16 cellular contexts compared by ENCODE assay signal in the genomic region with DNA sequence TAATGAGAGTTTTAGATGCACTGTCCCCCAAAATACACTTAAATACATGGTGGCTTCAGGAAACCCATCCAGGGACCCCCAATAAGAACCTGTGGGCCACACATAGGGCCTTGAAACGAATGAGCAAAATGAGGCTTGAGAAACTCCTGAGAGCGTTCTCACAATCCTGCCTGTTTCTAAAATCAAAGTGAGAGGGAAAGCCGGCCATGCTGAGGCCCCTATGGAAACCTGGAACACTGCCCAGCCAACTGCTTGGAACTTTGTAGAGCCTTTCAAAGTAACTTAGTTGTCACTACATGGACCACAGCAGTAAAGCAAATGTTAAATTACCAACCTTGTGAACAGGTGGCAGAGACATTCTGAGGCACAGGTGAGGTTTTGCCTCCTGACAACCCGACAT.
"Had no signal": no experiment of that assay in that cellular context is flagged by ENCODE, and none has a peak within 500 bp of the region (broad histone marks: within the 10 kb centered on the region; RNA-seq: fewer than 3 reads in every experiment).

No MANE protein-coding gene starts in this region.

- H3K9me3 Mint-ChIP-seq: dendritic cell treated with granulocyte-macrophage colony-stimulating factor and Interleukin-4, amounts not matched to agents 40 ng/mL and 50 ng/mL, for 4 days; neural progenitor cell; stimulated activated naive B cell treated with anti-CD40 and anti-IgM and Interleukin-4, amounts not matched to agents 10 μg/mL and 1 μg/mL and 100 μg/mL, for 72 hours had no signal

- H2AFZ ChIP-seq: neural progenitor cell had no signal

- H3K27ac Mint-ChIP-seq: activated naive CD8-positive, alpha-beta T cell; neural progenitor cell; stimulated activated naive B cell treated with anti-CD40 and anti-IgM and Interleukin-4, amounts not matched to agents 10 μg/mL and 1 μg/mL and 100 μg/mL, for 72 hours had no signal

- H3K4me3 Mint-ChIP-seq: activated naive CD8-positive, alpha-beta T cell; dendritic cell treated with granulocyte-macrophage colony-stimulating factor and Interleukin-4, amounts not matched to agents 40 ng/mL and 50 ng/mL, for 4 days; neural progenitor cell; stimulated activated naive B cell treated with anti-CD40 and anti-IgM and Interleukin-4, amounts not matched to agents 10 μg/mL and 1 μg/mL and 100 μg/mL, for 72 hours had no signal

- DNase-seq: activated CD4-positive, alpha-beta T cell treated with anti-CD3 and anti-CD28 coated beads, Interleukin-2, amount 50 U/mL, for 4 hours; activated effector memory CD4-positive, alpha-beta T cell treated with anti-CD3 and anti-CD28 coated beads, Interleukin-2, amount 50 U/mL, for 16 hours; activated T-cell treated with anti-CD3 and anti-CD28 coated beads, Interleukin-2, amount 50 U/mL, for 1 hour; glutamatergic neuron; mesendoderm; right lobe of liver; stimulated activated CD4-positive, alpha-beta T cell treated with anti-CD3 and anti-CD28 coated beads, Interleukin-2, amount 100 ng/mL, for 24 hours; stimulated activated naive B cell treated with anti-CD40 and anti-IgM and Interleukin-4, amounts not matched to agents 10 μg/mL and 1 μg/mL and 100 μg/mL, for 72 hours; SW 1271; upper lobe of right lung had no signal

- H3K9me3 ChIP-seq: right lobe of liver, suprapubic skin, upper lobe of right lung had no signal

- H3K27me3 ChIP-seq: neural progenitor cell, right lobe of liver, suprapubic skin, upper lobe of right lung had no signal

- H3K36me3 Mint-ChIP-seq: activated naive CD8-positive, alpha-beta T cell; neural progenitor cell had no signal

- H3K27ac ChIP-seq: neural progenitor cell, right lobe of liver, suprapubic skin, upper lobe of right lung had no signal

- H3K9ac ChIP-seq: neural progenitor cell had no signal

- H3K4me2 ChIP-seq: neural progenitor cell had no signal

- H3K4me3 ChIP-seq: neural progenitor cell, right lobe of liver, suprapubic skin, upper lobe of right lung had no signal

- H3K27me3 Mint-ChIP-seq: activated naive CD8-positive, alpha-beta T cell; dendritic cell treated with granulocyte-macrophage colony-stimulating factor and Interleukin-4, amounts not matched to agents 40 ng/mL and 50 ng/mL, for 4 days; stimulated activated naive B cell treated with anti-CD40 and anti-IgM and Interleukin-4, amounts not matched to agents 10 μg/mL and 1 μg/mL and 100 μg/mL, for 72 hours had no signal

- H3K36me3 ChIP-seq: neural progenitor cell, right lobe of liver, suprapubic skin, upper lobe of right lung had no signal

- ATAC-seq: activated CD4-positive, CD25-positive, alpha-beta regulatory T cell treated with anti-CD3 and anti-CD28 coated beads, Interleukin-2, amount 50 U/mL, for 24 hours; left lobe of liver; right lobe of liver; stimulated activated naive B cell treated with anti-CD40 and anti-IgM and Interleukin-4, amounts not matched to agents 10 μg/mL and 1 μg/mL and 100 μg/mL, for 72 hours; upper lobe of right lung had no signal
